ENCODE assay signal across 14 cellular contexts in the genomic region with DNA sequence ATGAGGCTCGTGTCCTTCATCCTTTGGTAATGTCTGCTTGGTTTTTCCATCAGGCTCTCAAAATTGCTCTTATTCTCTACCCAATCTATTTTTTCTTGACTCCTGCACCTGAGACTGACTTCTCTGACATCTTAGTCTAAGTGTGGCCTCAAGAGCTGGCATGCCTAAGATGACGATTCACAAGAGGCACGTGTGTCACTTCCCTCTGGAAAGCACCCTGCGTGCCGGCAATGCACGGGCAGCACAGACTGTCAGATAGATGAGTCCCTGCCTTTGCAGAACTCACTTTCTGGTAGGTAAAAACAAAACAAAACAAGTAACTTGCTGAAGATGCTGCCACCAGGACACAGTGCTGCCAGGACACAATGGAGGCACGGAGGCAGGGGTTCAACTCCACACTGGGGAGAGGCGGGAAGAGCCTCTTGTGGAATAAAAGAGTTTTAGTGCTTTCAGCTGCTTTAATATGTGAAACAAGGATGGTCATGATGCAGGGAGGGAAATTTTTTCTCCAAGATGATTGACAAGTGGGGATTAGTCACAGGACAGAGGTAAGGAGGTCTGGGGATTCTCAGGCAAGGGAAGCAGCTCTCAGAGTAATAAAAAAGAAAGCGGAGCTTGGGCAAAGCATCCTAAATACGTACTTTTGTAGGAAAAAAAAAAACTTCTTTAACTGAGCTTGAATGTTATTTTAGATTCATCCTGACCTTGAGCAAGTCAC. TPM values are rescaled to one million over a fixed set of nuclear protein-coding genes. Genes with fewer than 3 reads are reported as not detected.
A peak's percentile ranks its signal among the peaks of the same experiment; 100 is the strongest.
DNase-seq lines count a peak whose midpoint lies in the region; ATAC-seq and TF ChIP-seq lines count a peak whose summit lies in the region.
"Had no signal": no experiment of that assay in that cellular context is flagged by ENCODE, and none has a peak within 500 bp of the region (broad histone marks: within the 10 kb centered on the region; RNA-seq: fewer than 3 reads in every experiment).

No MANE protein-coding gene starts in this region.

- CTCF ChIA-PET in activated CD4-positive, alpha-beta T cell treated with anti-CD3 and anti-CD28 coated beads for 36 hours (lab: Charles Lee) = interaction anchor here (0.7 to 0.8 kb wide), 3 partner anchors 12 to 270 kb away, joined by 3 to 4 read pairs (median 3); partner anchors contain the start of gene CNDP1

- ATAC-seq in activated CD4-positive, alpha-beta T cell treated with anti-CD3 and anti-CD28 coated beads for 36 hours = peak; percentile 76
- ATAC-seq in GM21390 (IDR thresholded peaks at IDR 0.05; ENCODE audit: unreplicated experiment) (peak; percentile 98), HG03108 (IDR thresholded peaks at IDR 0.05; ENCODE audit: unreplicated experiment) (peak; percentile 94), lower lobe of right lung (peak; percentile 40 to 55), Right ventricle myocardium inferior (no peak)

- H3K27me3 ChIP-seq in lower lobe of right lung (ENCODE audit: low read depth) = no peaks in the 10 kb centered on the region

- peak; percentile 39 for DNase-seq in activated CD4-positive, alpha-beta T cell treated with anti-CD3 and anti-CD28 coated beads for 36 hours
- no peak for DNase-seq in activated CD4-positive, alpha-beta T cell treated with anti-CD3 and anti-CD28 coated beads for 1 hour
- DNase-seq in lower lobe of right lung (no peak), Right ventricle myocardium inferior (ENCODE audit: missing footprints) (no peak), globus pallidus (ENCODE audit: low spot score) (no peak)
- no peak for DNase-seq in stimulated activated CD4-positive, alpha-beta T cell treated with anti-CD3 and anti-CD28 coated beads, Interleukin-4, amount 100 ng/mL, for 4 hours
- DNase-seq: activated gamma-delta T cell treated with Interleukin-2 at 50 U/mL for 16 hours, NCI-H226 had no signal

- H3K4me1 ChIP-seq in lower lobe of right lung = peaks cover 18% of the 10 kb centered on the region

- H3K27me3 Mint-ChIP-seq in activated CD4-positive, alpha-beta T cell treated with anti-CD3 and anti-CD28 coated beads for 36 hours = no peaks in the 10 kb centered on the region

- peaks cover 5% of the 10 kb centered on the region for H3K4me1 Mint-ChIP-seq in activated CD4-positive, alpha-beta T cell treated with anti-CD3 and anti-CD28 coated beads for 36 hours

- peaks cover 5% of the 10 kb centered on the region for H3K36me3 Mint-ChIP-seq in activated CD4-positive, alpha-beta T cell treated with anti-CD3 and anti-CD28 coated beads for 36 hours (ENCODE audit: low read depth)

- H3K4me3 Mint-ChIP-seq in activated CD4-positive, alpha-beta T cell treated with anti-CD3 and anti-CD28 coated beads for 36 hours = no peak overlapping the region

- POLR2A ChIA-PET in activated CD4-positive, alpha-beta T cell treated with anti-CD3 and anti-CD28 coated beads for 36 hours (lab: Charles Lee) = no interaction called here

- H3K9me3 Mint-ChIP-seq in activated CD4-positive, alpha-beta T cell treated with anti-CD3 and anti-CD28 coated beads for 36 hours (ENCODE audit: low read depth) = no peaks in the 10 kb centered on the region

- intact Hi-C loops in activated CD4-positive, alpha-beta T cell treated with anti-CD3 and anti-CD28 coated beads for 36 hours (cut with DNase I, micrococcal nuclease) = no loop called here
- intact Hi-C loops in lower lobe of right lung (cut with DNase I) = no loop called here
- intact Hi-C loops in Right ventricle myocardium inferior (cut with DNase I) = no loop called here

- H3K27ac ChIP-seq in lower lobe of right lung = no peak overlapping the region

- H3K9me3 ChIP-seq in lower lobe of right lung = no peaks in the 10 kb centered on the region

- peaks cover 56% of the 10 kb centered on the region for H3K36me3 ChIP-seq in lower lobe of right lung

- H3K4me3 ChIP-seq in lower lobe of right lung = no peak overlapping the region

- H3K27ac Mint-ChIP-seq in activated CD4-positive, alpha-beta T cell treated with anti-CD3 and anti-CD28 coated beads for 36 hours = peak overlapping the region; percentile 52

- TF ChIP-seq CTCF in lower lobe of right lung (IDR thresholded peaks at IDR 0.05) = no peak

RNA-seq across cellular contexts. Expression of gene CYB5A, which starts 27.3 kb away (rescaled TPM):
- 10 to 100 TPM; 53.1 to 61.4 TPM for total RNA-seq in activated CD4-positive, alpha-beta T cell treated with anti-CD3 and anti-CD28 coated beads for 36 hours
- 458 TPM for total RNA-seq in lower lobe of right lung
- total RNA-seq in Right ventricle myocardium inferior = 101 TPM

RNA-seq across cellular contexts. Expression of gene C18orf63, which starts 51.2 kb away (rescaled TPM):
- total RNA-seq in activated CD4-positive, alpha-beta T cell treated with anti-CD3 and anti-CD28 coated beads for 36 hours = not detected
- 0.65 TPM for total RNA-seq in lower lobe of right lung
- not detected for total RNA-seq in Right ventricle myocardium inferior
- total RNA-seq: A172; kidney epithelial cell; osteocyte; T-helper 1 cell treated with Interleukin-12 subunit alpha and Interleukin-12 subunit beta and Interleukin-4 antibody, amounts not matched to agents 30 ng/mL and 1 ng/mL, for 36 hours had no signal
